21 cellular contexts compared by ENCODE assay signal in the genomic region with DNA sequence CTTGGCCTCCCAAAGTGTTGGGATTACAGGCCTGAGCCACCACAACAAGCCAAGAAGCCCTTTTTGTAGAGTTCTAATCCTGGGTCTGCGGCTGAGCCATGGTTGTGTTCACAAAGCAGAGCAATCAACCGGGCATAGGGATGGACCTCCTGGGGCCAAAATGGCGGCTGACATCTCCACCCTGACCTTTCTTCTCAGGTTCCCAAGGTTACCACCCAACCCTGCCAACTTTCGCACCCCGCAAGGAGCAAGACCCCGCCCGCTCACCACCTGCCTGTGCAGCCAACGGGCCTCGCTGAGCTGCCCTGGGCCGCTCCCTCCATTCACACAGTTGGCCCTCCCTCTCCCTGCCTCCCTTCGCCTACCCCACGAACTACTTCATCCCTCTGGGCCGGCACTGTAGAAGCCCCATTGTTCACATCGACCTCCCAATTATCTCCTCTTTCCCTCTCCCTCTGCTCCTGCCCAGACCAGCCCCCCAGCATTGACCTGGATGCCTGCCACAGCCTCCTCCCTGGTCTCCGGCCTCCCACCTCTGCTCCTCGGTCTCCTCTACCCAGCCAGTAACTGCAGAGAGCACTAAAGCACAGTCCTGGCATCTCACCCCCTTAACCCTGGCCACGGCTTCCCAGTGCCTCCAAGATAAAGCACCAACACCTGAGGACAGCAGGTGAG.
A peak's percentile ranks its signal among the peaks of the same experiment; 100 is the strongest.
DNase-seq lines count a peak whose midpoint lies in the region; FAIRE-seq and TF ChIP-seq lines count a peak whose summit lies in the region.
"Had no signal": no experiment of that assay in that cellular context is flagged by ENCODE, and none has a peak within 500 bp of the region (broad histone marks: within the 10 kb centered on the region; RNA-seq: fewer than 3 reads in every experiment).

No MANE protein-coding gene starts in this region.

- H3K79me2 ChIP-seq in H1 (ENCODE audit: control insufficient read depth in 1 of 2, insufficient read depth in 2 of 2, low read length in 2 of 2): no peaks in the 10 kb centered on the region
- no peaks in the 10 kb centered on the region for H3K79me2 ChIP-seq in osteoblast (ENCODE audit: insufficient read depth, low read length)

- CTCF ChIA-PET in CD8-positive, alpha-beta memory T cell (lab: Charles Lee): interaction anchor here (0.9 kb wide), 1 partner anchor 71 kb away, joined by 3 read pairs; no protein-coding TSS in a partner anchor
- CTCF ChIA-PET in H1 (lab: Charles Lee; ENCODE audit: partially characterized antibody): interaction anchor here (0.6 to 0.7 kb wide), 2 partner anchors 25 to 31 kb away, joined by 3 to 4 read pairs; no protein-coding TSS in a partner anchor

- no peak overlapping the region for H2BK5ac ChIP-seq in H1 (ENCODE audit: low read depth, low read length)

- no peaks in the 10 kb centered on the region for H3K23me2 ChIP-seq in H1 (ENCODE audit: low read depth, low read length)

- H2AFZ ChIP-seq in H1 (ENCODE audit: low read length) (no peak overlapping the region), osteoblast (ENCODE audit: low read length) (peak overlapping the region; percentile 63)

- no peak overlapping the region for H3K23ac ChIP-seq in H1 (ENCODE audit: insufficient read length)

- intact Hi-C loops in vagina (cut with DNase I): no loop called here

- H2AK5ac ChIP-seq in H1 (ENCODE audit: low read depth, low read length): 0 out of 2 replicates have a peak overlapping the region, but pooled peaks have one; percentile 53

- H3K79me1 ChIP-seq in H1 (ENCODE audit: low read depth, low read length): no peaks in the 10 kb centered on the region

- no peak overlapping the region for H2BK120ac ChIP-seq in H1 (replicated peaks; ENCODE audit: low read depth, low read length)

- peaks cover 0 to 1% of the 10 kb centered on the region in 2 donors for H3K27me3 Mint-ChIP-seq in CD8-positive, alpha-beta memory T cell

- H3K27me3 ChIP-seq in CD8-positive, alpha-beta memory T cell (ENCODE audit: insufficient read depth, low read length, poor library complexity, severe bottlenecking): no peaks in the 10 kb centered on the region
- no peaks in the 10 kb centered on the region for H3K27me3 ChIP-seq in H1 (replicated peaks in 1 of 4; ENCODE audit: control insufficient read depth in 3 of 4, extremely low read depth in 1 of 4, insufficient read depth in 3 of 4, low read length in 3 of 4)
- no peaks in the 10 kb centered on the region for H3K27me3 ChIP-seq in osteoblast (ENCODE audit: insufficient read depth, low read length)
- H3K27me3 ChIP-seq in vagina: no peaks in the 10 kb centered on the region
- H3K27me3 ChIP-seq: cardiac muscle cell, Peyer's patch had no signal

- no peak for TF ChIP-seq EP300 in H1 (IDR thresholded peaks at IDR 0.05; ENCODE audit: borderline replicate concordance in 1 of 2, low read depth in 2 of 2, low read length in 2 of 2)

- peak overlapping the region in 6 of 7 donors; percentile 48 to 85 (median 75) for H3K4me3 Mint-ChIP-seq in CD8-positive, alpha-beta memory T cell
- H3K4me3 Mint-ChIP-seq: T-helper 1 cell treated with Interleukin-12 subunit alpha and Interleukin-12 subunit beta and Interleukin-4 antibody, amounts not matched to agents 30 μg/mL and 1 μg/mL, for 36 hours had no signal

- H3K9me3 ChIP-seq in CD8-positive, alpha-beta memory T cell (ENCODE audit: low read length): no peaks in the 10 kb centered on the region
- no peaks in the 10 kb centered on the region for H3K9me3 ChIP-seq in KOPT-K1 (ENCODE audit: insufficient read depth, low read length, poor library complexity, severe bottlenecking)
- peaks cover 0 to 3% of the 10 kb centered on the region in 2 experiments; a peak in 1 of 4 replicates for H3K9me3 ChIP-seq in H1 (ENCODE audit: insufficient read depth in 2 of 2, low read depth in 1 of 2, low read length in 1 of 2)
- H3K9me3 ChIP-seq in osteoblast (ENCODE audit: low read depth, low read length): no peaks in the 10 kb centered on the region
- H3K9me3 ChIP-seq in vagina: no peaks in the 10 kb centered on the region
- H3K9me3 ChIP-seq: Caco-2, mucosa of descending colon, Peyer's patch had no signal

- 97% methylated on average over 17 of the region's 17 CpGs; no CpG with 5 or more reads in 1 of the 2 experiments for WGBS in H1 (ENCODE audit: extremely low coverage in 1 of 2, insufficient coverage in 1 of 2, insufficient read length in 1 of 2, insufficient replicate concordance in 2 of 2, low coverage in 1 of 2, low lambda C conversion rate in 2 of 2, missing lambda C conversion rate in 1 of 2), 2 experiments

- POLR2A ChIA-PET in CD8-positive, alpha-beta memory T cell (lab: Charles Lee): no interaction called here
- POLR2A ChIA-PET in H1 (lab: Charles Lee; ENCODE audit: partially characterized antibody): interaction anchor here (1.4 kb wide), 1 partner anchor 378 kb away, joined by 3 read pairs; no protein-coding TSS in a partner anchor

- H3K9ac ChIP-seq in H1 (replicated peaks in 1 of 4; ENCODE audit: extremely low read depth in 1 of 4, low read depth in 3 of 4, low read length in 3 of 4): no peak overlapping the region

- H3K4me2 ChIP-seq in H1 (ENCODE audit: insufficient read depth in 1 of 2, low read depth in 2 of 2, low read length in 2 of 2) (no peak overlapping the region), osteoblast (ENCODE audit: insufficient read depth, low read length) (peak overlapping the region; percentile 54)

- H3K4me1 Mint-ChIP-seq in CD8-positive, alpha-beta memory T cell: peaks cover 10 to 20% (median 14%) of the 10 kb centered on the region in 3 donors

- TF ChIP-seq POLR2A in H1 (IDR thresholded peaks at IDR 0.05; ENCODE audit: control extremely low read depth in 1 of 2, low read depth in 2 of 2, low read length in 2 of 2) (no peak), vagina (IDR thresholded peaks at IDR 0.05) (no peak)

- no peaks in the 10 kb centered on the region for H3K4me1 ChIP-seq in CD8-positive, alpha-beta memory T cell (ENCODE audit: insufficient read depth, low read length)
- H3K4me1 ChIP-seq in H1 (replicated peaks in 1 of 4; ENCODE audit: control insufficient read depth in 3 of 4, insufficient read depth in 4 of 4, low read length in 3 of 4) (peaks cover 0 to 12% (median 6%) of the 10 kb centered on the region in 4 experiments; a peak in 4 of 7 replicates), osteoblast (ENCODE audit: insufficient read depth, low read length) (peaks cover 17% of the 10 kb centered on the region), vagina (peaks cover 8% of the 10 kb centered on the region)

- no peak overlapping the region for H4K8ac ChIP-seq in H1 (ENCODE audit: extremely low read depth, insufficient read depth, low read length)

- no peaks in the 10 kb centered on the region for H3K36me3 Mint-ChIP-seq in CD8-positive, alpha-beta memory T cell

- no peak overlapping the region for H3K4ac ChIP-seq in H1 (replicated peaks; ENCODE audit: insufficient read length, low read depth, low read length)

- H3K36me3 ChIP-seq in CD8-positive, alpha-beta memory T cell (ENCODE audit: insufficient read depth, low read length): no peaks in the 10 kb centered on the region
- H3K36me3 ChIP-seq in KOPT-K1 (ENCODE audit: insufficient read depth, low read length) (no peaks in the 10 kb centered on the region), H1 (ENCODE audit: control insufficient read depth in 2 of 4, insufficient read depth in 4 of 4, low read length in 3 of 4) (no peaks in the 10 kb centered on the region), osteoblast (ENCODE audit: insufficient read depth, low read length) (no peaks in the 10 kb centered on the region), vagina (no peaks in the 10 kb centered on the region)
- H3K36me3 ChIP-seq: cardiac muscle cell, Peyer's patch had no signal

- no peak overlapping the region for H2BK15ac ChIP-seq in H1 (ENCODE audit: low read length)

- no peaks in the 10 kb centered on the region for H3K9me3 Mint-ChIP-seq in CD8-positive, alpha-beta memory T cell
- H3K9me3 Mint-ChIP-seq: T-helper 1 cell treated with Interleukin-12 subunit alpha and Interleukin-12 subunit beta and Interleukin-4 antibody, amounts not matched to agents 30 μg/mL and 1 μg/mL, for 36 hours had no signal

- peak overlapping the region; percentile 83 for H3K27ac ChIP-seq in CD8-positive, alpha-beta memory T cell (ENCODE audit: low read depth, low read length)
- H3K27ac ChIP-seq in KOPT-K1 (ENCODE audit: low read depth, low read length, poor library complexity, severe bottlenecking) (peak overlapping the region; percentile 46), H1 (ENCODE audit: low read depth, low read length) (no peak overlapping the region), osteoblast (ENCODE audit: low read depth, low read length) (peak overlapping the region; percentile 64), vagina (no peak overlapping the region)
- H3K27ac ChIP-seq: cardiac muscle cell, Peyer's patch had no signal

- H4K20me1 ChIP-seq in H1 (replicated peaks in 1 of 2; ENCODE audit: control insufficient read depth in 1 of 2, insufficient read depth in 2 of 2, low read length in 2 of 2) (no peaks in the 10 kb centered on the region), osteoblast (ENCODE audit: insufficient read depth, low read length) (no peaks in the 10 kb centered on the region)

- peak overlapping the region; percentile 52 to 99 (median 86) for H3K27ac Mint-ChIP-seq in CD8-positive, alpha-beta memory T cell

- FAIRE-seq in H1 (lab: Jason Lieb, UNC): no peak
- FAIRE-seq: GM12878 had no signal

- no peak overlapping the region for H3K56ac ChIP-seq in H1 (replicated peaks; ENCODE audit: insufficient read length, low read depth, low read length)

- H4K5ac ChIP-seq in H1 (ENCODE audit: insufficient read length, low read depth, low read length): no peak overlapping the region

- peak overlapping the region; percentile 65 for H4K91ac ChIP-seq in H1 (replicated peaks; ENCODE audit: insufficient read length, low read length)

- no peak overlapping the region for H3K14ac ChIP-seq in H1 (ENCODE audit: insufficient read length)

- H2BK20ac ChIP-seq in H1 (ENCODE audit: low read length): peak overlapping the region; percentile 80; the same call in 1 of the 2 replicates

- no peak overlapping the region for H3K4me3 ChIP-seq in CD8-positive, alpha-beta memory T cell (ENCODE audit: low read length)
- H3K4me3 ChIP-seq in H1 (ENCODE audit: extremely low read depth in 1 of 4, insufficient read depth in 2 of 4, low read depth in 3 of 4, low read length in 4 of 4) (no peak overlapping the region), osteoblast (ENCODE audit: insufficient read depth, low read length) (no peak overlapping the region), vagina (no peak overlapping the region)
- H3K4me3 ChIP-seq: cardiac muscle cell, GM12878, mucosa of descending colon, Peyer's patch had no signal

- TF ChIP-seq CTCF in H1 (IDR thresholded peaks at IDR 0.05; ENCODE audit: control extremely low read depth in 1 of 3, insufficient read depth in 1 of 3, low read depth in 1 of 3, low read length in 3 of 3) (no peak), osteoblast (IDR thresholded peaks at IDR 0.05; ENCODE audit: extremely low read depth, low read depth, low read length) (no peak), vagina (IDR thresholded peaks at IDR 0.05) (no peak)

- no peak for DNase-seq in CD8-positive, alpha-beta memory T cell
- DNase-seq in H1 (ENCODE audit: low read depth in 1 of 2, low spot score in 2 of 2) (no peak), osteoblast (ENCODE audit: insufficient read length, low spot score, missing footprints) (peak; percentile 56), vagina (ENCODE audit: extremely low spot score in 2 of 2) (no peak), iPS-NIHi7 (ENCODE audit: extremely low spot score) (no peak), NCI-H524 treated with DMSO at 0.1 percent for 48 hours (lab: John Stamatoyannopoulos, UW) (no peak)
- DNase-seq: activated CD4-positive, alpha-beta T cell treated with anti-CD3 and anti-CD28 coated beads for 48 hours; activated gamma-delta T cell; amniotic stem cell; Caco-2; DND-41; left ventricle myocardium superior; NCI-H510A treated with DMSO at 0.1 percent for 48 hours; NK-92 treated with Interleukin-12 subunit alpha and Interleukin-12 subunit beta, amount 100 ng/mL, for 24 hours; Peyer's patch; stimulated activated CD4-positive, alpha-beta T cell treated with anti-CD3 and anti-CD28 coated beads, Interleukin-1b, Interleukin-23, amount 100 ng/mL, for 48 hours had no signal

- peak overlapping the region; percentile 71; the same call in 1 of the 2 replicates for H3K18ac ChIP-seq in H1 (ENCODE audit: extremely low read depth, low read length)

- no peak for TF ChIP-seq RAD21 in H1 (IDR thresholded peaks at IDR 0.05 in 1 of 2, conservative IDR thresholded peaks at IDR 0.05 in 1 of 2; ENCODE audit: low read depth in 2 of 2, low read length in 2 of 2)

- H2BK12ac ChIP-seq in H1 (ENCODE audit: low read depth, low read length): peak overlapping the region; percentile 68; the same call in 1 of the 2 replicates

Comparison
In these comparisons a context has a peak if more than half of its experiments do, and no peak if none do; other contexts are left out.
1. H3K27ac ChIP-seq: peak in CD8-positive, alpha-beta memory T cell (single experiment), KOPT-K1 (single experiment) and osteoblast (single experiment); none in H1 (single experiment) and vagina (single experiment).